Comparison of ENCODE assay signal across 14 cellular contexts in genomic region chr10:100748251-100749058, GRCh38. TPM values are rescaled to one million over a fixed set of nuclear protein-coding genes. Genes with fewer than 3 reads are reported as not detected.
DNase-seq lines count a peak whose midpoint lies in the region; ATAC-seq and TF ChIP-seq lines count a peak whose summit lies in the region.
"Had no signal": no experiment of that assay in that cellular context is flagged by ENCODE, and none has a peak within 500 bp of the region (broad histone marks: within the 10 kb centered on the region; RNA-seq: fewer than 3 reads in every experiment).

No MANE protein-coding gene starts in this region.

- no peak for TF ChIP-seq POLR2A in heart left ventricle (IDR thresholded peaks at IDR 0.05)

- no peak overlapping the region for H3K4me3 Mint-ChIP-seq in activated T-helper 1 cell treated with anti-CD3 and anti-CD28 coated beads, Interleukin-12 subunit alpha, Interleukin-12 subunit beta, Interleukin-2, Interleukin-4 antibody, amounts not matched to agents 30 ng/mL and 10 ng/mL and 1 ng/mL, durations not matched to agents 14 hours and 24 hours and 36 hours

- H3K18ac ChIP-seq in mesendoderm (ENCODE audit: low read length), result peak overlapping the region; percentile 4

- H3K36me3 Mint-ChIP-seq in activated T-helper 1 cell treated with anti-CD3 and anti-CD28 coated beads, Interleukin-12 subunit alpha, Interleukin-12 subunit beta, Interleukin-2, Interleukin-4 antibody, amounts not matched to agents 30 ng/mL and 10 ng/mL and 1 ng/mL, durations not matched to agents 14 hours and 24 hours and 36 hours (ENCODE audit: low read depth), result peaks cover 2% of the 10 kb centered on the region

- H3K9ac ChIP-seq in mesendoderm (ENCODE audit: low read length), result no peak overlapping the region

- H3K56ac ChIP-seq in mesendoderm (ENCODE audit: low read length), result peak overlapping the region; percentile 1

- no peak overlapping the region for H2BK120ac ChIP-seq in mesendoderm (ENCODE audit: low read depth, low read length)

- H3K36me3 ChIP-seq in heart left ventricle (no peaks in the 10 kb centered on the region), right atrium auricular region (no peaks in the 10 kb centered on the region), mesendoderm (ENCODE audit: control insufficient read depth, insufficient read depth, low read length) (no peaks in the 10 kb centered on the region), thoracic aorta (no peaks in the 10 kb centered on the region)
- H3K36me3 ChIP-seq: neutrophil, SJSA1 had no signal

- H3K4me3 ChIP-seq in heart left ventricle, result peak overlapping the region in 8 of 12 donors; percentile 11 to 41 (median 28)
- peak overlapping the region in 1 of 2 donors; percentile 34 for H3K4me3 ChIP-seq in right atrium auricular region
- H3K4me3 ChIP-seq in mesendoderm (ENCODE audit: low read length), result no peak overlapping the region
- H3K4me3 ChIP-seq in thoracic aorta, result peak overlapping the region; percentile 50
- H3K4me3 ChIP-seq: SJSA1 had no signal

- no peak overlapping the region for H3K4me2 ChIP-seq in mesendoderm (ENCODE audit: low read length)

- WGBS in heart left ventricle, 4 donors, result 1 to 3% (median 2%) methylated on average over 42 to 53 of the region's 53 CpGs
- no CpG with 5 or more reads among the region's 53 CpGs for WGBS in mesendoderm (ENCODE audit: extremely low coverage, insufficient coverage, low lambda C conversion rate)

- TF ChIP-seq CTCF in heart left ventricle (IDR thresholded peaks at IDR 0.05) (no peak), right atrium auricular region (IDR thresholded peaks at IDR 0.05) (no peak), thoracic aorta (IDR thresholded peaks at IDR 0.05) (no peak), omental fat pad (IDR thresholded peaks at IDR 0.05) (no peak)

- H3K27me3 ChIP-seq in heart left ventricle (peaks cover 70 to 100% (median 97%) of the 10 kb centered on the region in 9 donors), right atrium auricular region (peaks cover 62 to 82% of the 10 kb centered on the region in 2 donors), mesendoderm (ENCODE audit: insufficient read depth, low read length, poor library complexity) (peaks cover 76% of the 10 kb centered on the region), thoracic aorta (replicated peaks; ENCODE audit: insufficient read depth) (peaks cover 36% of the 10 kb centered on the region)

- H3K23ac ChIP-seq in mesendoderm (ENCODE audit: low read length), result no peak overlapping the region

- H3K4me1 Mint-ChIP-seq in activated T-helper 1 cell treated with anti-CD3 and anti-CD28 coated beads, Interleukin-12 subunit alpha, Interleukin-12 subunit beta, Interleukin-2, Interleukin-4 antibody, amounts not matched to agents 30 ng/mL and 10 ng/mL and 1 ng/mL, durations not matched to agents 14 hours and 24 hours and 36 hours (ENCODE audit: low read depth), result peaks cover 16% of the 10 kb centered on the region

- no peak for ATAC-seq in heart left ventricle
- ATAC-seq in thoracic aorta (ENCODE audit: insufficient number of reproducible peaks, low FRiP score, low read depth), result no peak
- no peak for ATAC-seq in omental fat pad (ENCODE audit: low FRiP score)

- DNase-seq in heart left ventricle (no peak), right atrium auricular region (ENCODE audit: low spot score) (no peak), mesendoderm (no peak), thoracic aorta (ENCODE audit: low spot score) (no peak), T-helper 9 cell (no peak), omental fat pad (ENCODE audit: low spot score) (no peak), COLO668 (lab: John Stamatoyannopoulos, UW; ENCODE audit: unreplicated experiment) (no peak)
- no peak for DNase-seq in activated T-helper 1 cell treated with anti-CD3 and anti-CD28 coated beads, Interleukin-12 subunit alpha, Interleukin-12 subunit beta, Interleukin-2, Interleukin-4 antibody, amounts not matched to agents 30 ng/mL and 10 ng/mL and 1 ng/mL, durations not matched to agents 14 hours and 24 hours and 36 hours (ENCODE audit: low spot score)
- DNase-seq: activated naive CD4-positive, alpha-beta T cell; central memory CD4-positive, alpha-beta T cell; NCI-H1092; stimulated activated CD4-positive, alpha-beta T cell treated with anti-CD3 and anti-CD28 coated beads, Interleukin-15, amount 100 ng/mL, for 24 hours had no signal

- peaks cover 0 to 56% (median 36%) of the 10 kb centered on the region in 12 donors for H3K4me1 ChIP-seq in heart left ventricle
- H3K4me1 ChIP-seq in right atrium auricular region, result peaks cover 0 to 53% of the 10 kb centered on the region in 2 donors
- H3K4me1 ChIP-seq in mesendoderm (ENCODE audit: control insufficient read depth, low read depth, low read length), result peaks cover 5% of the 10 kb centered on the region
- peaks cover 33 to 53% of the 10 kb centered on the region in 2 donors for H3K4me1 ChIP-seq in thoracic aorta (ENCODE audit: control insufficient read depth in 1 of 2, low read depth in 2 of 2)
- H3K4me1 ChIP-seq: SJSA1 had no signal

- no peak overlapping the region for H2BK5ac ChIP-seq in mesendoderm (ENCODE audit: low read length)

- H3K9me3 ChIP-seq in heart left ventricle, result no peaks in the 10 kb centered on the region
- H3K9me3 ChIP-seq in right atrium auricular region, result no peaks in the 10 kb centered on the region
- H3K9me3 ChIP-seq in thoracic aorta, result no peaks in the 10 kb centered on the region
- H3K9me3 ChIP-seq: neutrophil, SJSA1 had no signal

- no peaks in the 10 kb centered on the region for H3K9me3 Mint-ChIP-seq in activated T-helper 1 cell treated with anti-CD3 and anti-CD28 coated beads, Interleukin-12 subunit alpha, Interleukin-12 subunit beta, Interleukin-2, Interleukin-4 antibody, amounts not matched to agents 30 ng/mL and 10 ng/mL and 1 ng/mL, durations not matched to agents 14 hours and 24 hours and 36 hours

- intact Hi-C loops in heart left ventricle (cut with DNase I), result loop anchor here in 4 of 10 donors (10.0 kb wide), 1 partner anchor 184 kb away; no protein-coding TSS in a partner anchor
- intact Hi-C loops in activated T-helper 1 cell treated with anti-CD3 and anti-CD28 coated beads, Interleukin-12 subunit alpha, Interleukin-12 subunit beta, Interleukin-2, Interleukin-4 antibody, amounts not matched to agents 30 ng/mL and 10 ng/mL and 1 ng/mL, durations not matched to agents 14 hours and 24 hours and 36 hours (cut with micrococcal nuclease), result loop anchor here (2.0 to 10.0 kb wide), 3 partner anchors 386 to 1214 kb away; partner anchors contain the start of gene NKX2-3

- no peak overlapping the region for H4K5ac ChIP-seq in mesendoderm (ENCODE audit: low read length)

- no peak overlapping the region for H2BK15ac ChIP-seq in mesendoderm (replicated peaks; ENCODE audit: low read depth)

- H3K4ac ChIP-seq in mesendoderm (ENCODE audit: low read depth, low read length), result no peak overlapping the region

- H3K27ac Mint-ChIP-seq in activated T-helper 1 cell treated with anti-CD3 and anti-CD28 coated beads, Interleukin-12 subunit alpha, Interleukin-12 subunit beta, Interleukin-2, Interleukin-4 antibody, amounts not matched to agents 30 ng/mL and 10 ng/mL and 1 ng/mL, durations not matched to agents 14 hours and 24 hours and 36 hours, result peak overlapping the region; percentile 70

- H3K27me3 Mint-ChIP-seq in activated T-helper 1 cell treated with anti-CD3 and anti-CD28 coated beads, Interleukin-12 subunit alpha, Interleukin-12 subunit beta, Interleukin-2, Interleukin-4 antibody, amounts not matched to agents 30 ng/mL and 10 ng/mL and 1 ng/mL, durations not matched to agents 14 hours and 24 hours and 36 hours (ENCODE audit: insufficient read depth), result peaks cover 77% of the 10 kb centered on the region

- no peaks in the 10 kb centered on the region for H3K79me2 ChIP-seq in mesendoderm (ENCODE audit: control insufficient read depth, insufficient read depth, low read length)

- no peak overlapping the region for H2AK5ac ChIP-seq in mesendoderm (ENCODE audit: low read length)

- H3K27ac ChIP-seq in heart left ventricle, result no peak overlapping the region
- no peak overlapping the region for H3K27ac ChIP-seq in right atrium auricular region
- H3K27ac ChIP-seq in mesendoderm (ENCODE audit: low read depth, low read length), result no peak overlapping the region
- H3K27ac ChIP-seq in thoracic aorta, result no peak overlapping the region
- H3K27ac ChIP-seq: neutrophil, SJSA1 had no signal

- no peaks in the 10 kb centered on the region for H3K79me1 ChIP-seq in mesendoderm (ENCODE audit: low read length)

- no peak overlapping the region for H4K8ac ChIP-seq in mesendoderm (ENCODE audit: low read depth, low read length)

RNA-seq across cellular contexts. Expression of gene PAX2, which starts 3.1 kb away (rescaled TPM):
- not detected for total RNA-seq in heart left ventricle
- not detected for polyA plus RNA-seq in heart left ventricle
- not detected for total RNA-seq in right atrium auricular region
- not detected in 2 replicates for total RNA-seq in activated T-helper 1 cell treated with anti-CD3 and anti-CD28 coated beads, Interleukin-12 subunit alpha, Interleukin-12 subunit beta, Interleukin-2, Interleukin-4 antibody, amounts not matched to agents 30 ng/mL and 10 ng/mL and 1 ng/mL, durations not matched to agents 14 hours and 24 hours and 36 hours
- not detected for polyA plus RNA-seq in mesendoderm (2013, experiment 1 of 2)
- polyA plus RNA-seq in mesendoderm (2013, experiment 2 of 2), result 0.03 TPM
- total RNA-seq in thoracic aorta, result not detected
- not detected for total RNA-seq in omental fat pad
- total RNA-seq: SJSA1 had no signal
